Comparison of ENCODE assay signal across 5 cellular contexts in genomic region chr1:143862722-143863121, GRCh38.
DNase-seq lines count a peak whose midpoint lies in the region; ATAC-seq, FAIRE-seq and TF ChIP-seq lines count a peak whose summit lies in the region.
"Not testable (repeated sequence)": the region's sequence is repeated elsewhere in the genome, so short reads cannot be mapped to it uniquely, and the experiment has no call there.

No MANE protein-coding gene starts in this region.

- H3K4me3 ChIP-seq in PC-3 (ENCODE audit: low read length); bronchial epithelial cell (ENCODE audit: low read depth, low read length): not testable (repeated sequence)

- not testable (repeated sequence) for H3K27ac Mint-ChIP-seq in activated CD4-positive, alpha-beta T cell treated with anti-CD3 and anti-CD28 coated beads for 36 hours; activated T-helper 17 cell treated with anti-CD3 and anti-CD28 coated beads, Interleukin-2, amount 50 U/mL, for 72 hours; activated naive CD8-positive, alpha-beta T cell treated with anti-CD3 and anti-CD28 coated beads, Interleukin-2, amount 50 U/mL, for 24 hours

- H4K20me1 ChIP-seq in PC-3 (ENCODE audit: low read length): not testable (repeated sequence)

- not testable (repeated sequence) for H3K4me1 ChIP-seq in PC-3 (ENCODE audit: insufficient read depth, low read length)

- not testable (repeated sequence) for H2AFZ ChIP-seq in PC-3 (ENCODE audit: low read length)

- H3K4me2 ChIP-seq in PC-3 (ENCODE audit: low read length): not testable (repeated sequence)

- not testable (repeated sequence) for H3K36me3 Mint-ChIP-seq in activated CD4-positive, alpha-beta T cell treated with anti-CD3 and anti-CD28 coated beads for 36 hours (ENCODE audit: low read depth); activated T-helper 17 cell treated with anti-CD3 and anti-CD28 coated beads, Interleukin-2, amount 50 U/mL, for 72 hours (ENCODE audit: low read depth); activated naive CD8-positive, alpha-beta T cell treated with anti-CD3 and anti-CD28 coated beads, Interleukin-2, amount 50 U/mL, for 24 hours (ENCODE audit: low read depth)

- not testable (repeated sequence) for H3K27me3 Mint-ChIP-seq in activated CD4-positive, alpha-beta T cell treated with anti-CD3 and anti-CD28 coated beads for 36 hours; activated T-helper 17 cell treated with anti-CD3 and anti-CD28 coated beads, Interleukin-2, amount 50 U/mL, for 72 hours; activated naive CD8-positive, alpha-beta T cell treated with anti-CD3 and anti-CD28 coated beads, Interleukin-2, amount 50 U/mL, for 24 hours

- FAIRE-seq in bronchial epithelial cell (lab: Jason Lieb, UNC): not testable (repeated sequence)

- not testable (repeated sequence) for H3K9me3 Mint-ChIP-seq in activated CD4-positive, alpha-beta T cell treated with anti-CD3 and anti-CD28 coated beads for 36 hours (ENCODE audit: low read depth); activated T-helper 17 cell treated with anti-CD3 and anti-CD28 coated beads, Interleukin-2, amount 50 U/mL, for 72 hours; activated naive CD8-positive, alpha-beta T cell treated with anti-CD3 and anti-CD28 coated beads, Interleukin-2, amount 50 U/mL, for 24 hours

- not testable (repeated sequence) for H3K36me3 ChIP-seq in PC-3 (ENCODE audit: low read depth, low read length); bronchial epithelial cell (ENCODE audit: control insufficient read depth, insufficient read depth, low read length)

- not testable (repeated sequence) for BruUV-seq in PC-3 (replicated peaks; lab: Mats Ljungman, UMichigan)

- TF ChIP-seq CTCF in PC-3 (conservative IDR thresholded peaks at IDR 0.05; ENCODE audit: low read depth, low read length); bronchial epithelial cell (IDR thresholded peaks at IDR 0.05; ENCODE audit: insufficient read depth, low read length, severe bottlenecking): not testable (repeated sequence)

- H3K4me1 Mint-ChIP-seq in activated CD4-positive, alpha-beta T cell treated with anti-CD3 and anti-CD28 coated beads for 36 hours; activated T-helper 17 cell treated with anti-CD3 and anti-CD28 coated beads, Interleukin-2, amount 50 U/mL, for 72 hours; activated naive CD8-positive, alpha-beta T cell treated with anti-CD3 and anti-CD28 coated beads, Interleukin-2, amount 50 U/mL, for 24 hours: not testable (repeated sequence)

- intact Hi-C loops in PC-3 (cut with micrococcal nuclease); activated CD4-positive, alpha-beta T cell treated with anti-CD3 and anti-CD28 coated beads for 36 hours (cut with DNase I, micrococcal nuclease): not testable (repeated sequence)

- not testable (repeated sequence) for H3K27ac ChIP-seq in PC-3 (ENCODE audit: low read length)

- not testable (repeated sequence) for H3K4me3 Mint-ChIP-seq in activated CD4-positive, alpha-beta T cell treated with anti-CD3 and anti-CD28 coated beads for 36 hours; activated T-helper 17 cell treated with anti-CD3 and anti-CD28 coated beads, Interleukin-2, amount 50 U/mL, for 72 hours; activated naive CD8-positive, alpha-beta T cell treated with anti-CD3 and anti-CD28 coated beads, Interleukin-2, amount 50 U/mL, for 24 hours

- POLR2A ChIA-PET in PC-3 (lab: Charles Lee; ENCODE audit: unreplicated experiment); activated CD4-positive, alpha-beta T cell treated with anti-CD3 and anti-CD28 coated beads for 36 hours (lab: Charles Lee): not testable (repeated sequence)

- H3K79me2 ChIP-seq in PC-3 (ENCODE audit: low read length): not testable (repeated sequence)

- H3K27me3 ChIP-seq in PC-3 (ENCODE audit: low read length); bronchial epithelial cell (ENCODE audit: control insufficient read depth, insufficient read depth, low read length): not testable (repeated sequence)

- not testable (repeated sequence) for H3K9me2 ChIP-seq in PC-3 (replicated peaks; ENCODE audit: low read length)

- H3K9ac ChIP-seq in PC-3 (ENCODE audit: low read length): not testable (repeated sequence)

- H3F3A ChIP-seq in PC-3 (ENCODE audit: low read length, unreplicated experiment): not testable (repeated sequence)

- peak; percentile 81 for ATAC-seq in PC-3
- peak; percentile 30 for ATAC-seq in activated CD4-positive, alpha-beta T cell treated with anti-CD3 and anti-CD28 coated beads for 36 hours
- peak; percentile 65 for ATAC-seq in activated T-helper 17 cell treated with anti-CD3 and anti-CD28 coated beads, Interleukin-2, amount 50 U/mL, for 72 hours (replicated peaks)
- ATAC-seq in activated naive CD8-positive, alpha-beta T cell treated with anti-CD3 and anti-CD28 coated beads, Interleukin-2, amount 50 U/mL, for 24 hours: peak; percentile 40

- not testable (repeated sequence) for H3K9me3 ChIP-seq in PC-3 (ENCODE audit: low read length)

- not testable (repeated sequence) for DNase-seq in PC-3; activated CD4-positive, alpha-beta T cell treated with anti-CD3 and anti-CD28 coated beads for 36 hours; activated naive CD8-positive, alpha-beta T cell treated with anti-CD3 and anti-CD28 coated beads, Interleukin-2, amount 50 U/mL, for 24 hours
- peak; percentile 0 for DNase-seq in bronchial epithelial cell (ENCODE audit: low read depth)

- CTCF ChIA-PET in PC-3 (lab: Charles Lee); activated CD4-positive, alpha-beta T cell treated with anti-CD3 and anti-CD28 coated beads for 36 hours (lab: Charles Lee): not testable (repeated sequence)

Comparison
In these comparisons a context has a peak if more than half of its experiments do, and no peak if none do; other contexts are left out.
1. ATAC-seq: peak in every context shown above with its lines; median percentile 81 in PC-3; 65 in activated T-helper 17 cell treated with anti-CD3 and anti-CD28 coated beads, Interleukin-2, amount 50 U/mL, for 72 hours; 40 in activated naive CD8-positive, alpha-beta T cell treated with anti-CD3 and anti-CD28 coated beads, Interleukin-2, amount 50 U/mL, for 24 hours; 30 in activated CD4-positive, alpha-beta T cell treated with anti-CD3 and anti-CD28 coated beads for 36 hours.